In the genomic region with DNA sequence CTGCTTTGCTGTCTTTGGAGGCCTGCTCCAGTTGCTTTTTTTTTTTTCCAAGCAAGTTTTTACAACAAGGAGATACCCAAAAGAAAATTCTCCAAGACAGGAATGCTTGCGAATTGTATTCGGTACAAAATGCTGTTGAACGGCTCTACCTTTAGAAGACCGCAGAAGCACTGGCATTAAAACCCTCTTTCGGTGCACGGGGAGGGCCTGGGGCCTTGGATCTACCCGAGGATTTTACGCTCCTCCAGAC, we compare ENCODE assay signal across 1 cellular context.
TF ChIP-seq lines count a peak whose summit lies in the region.

No MANE protein-coding gene starts in this region.

TF ChIP-seq in K562, 482 proteins besides CTCF, POLR2A, EP300 and RAD21:
- TF ChIP-seq, protein P1, sequence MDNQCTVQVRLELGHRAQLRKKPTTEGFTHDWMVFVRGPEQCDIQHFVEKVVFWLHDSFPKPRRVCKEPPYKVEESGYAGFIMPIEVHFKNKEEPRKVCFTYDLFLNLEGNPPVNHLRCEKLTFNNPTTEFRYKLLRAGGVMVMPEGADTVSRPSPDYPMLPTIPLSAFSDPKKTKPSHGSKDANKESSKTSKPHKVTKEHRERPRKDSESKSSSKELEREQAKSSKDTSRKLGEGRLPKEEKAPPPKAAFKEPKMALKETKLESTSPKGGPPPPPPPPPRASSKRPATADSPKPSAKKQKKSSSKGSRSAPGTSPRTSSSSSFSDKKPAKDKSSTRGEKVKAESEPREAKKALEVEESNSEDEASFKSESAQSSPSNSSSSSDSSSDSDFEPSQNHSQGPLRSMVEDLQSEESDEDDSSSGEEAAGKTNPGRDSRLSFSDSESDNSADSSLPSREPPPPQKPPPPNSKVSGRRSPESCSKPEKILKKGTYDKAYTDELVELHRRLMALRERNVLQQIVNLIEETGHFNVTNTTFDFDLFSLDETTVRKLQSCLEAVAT (IDR thresholded peaks at IDR 0.05), result peak in 1 of 2 experiments; percentile 54; a peak in 1 of 4 replicates
- no peak for TF ChIP-seq RBM14 (IDR thresholded peaks at IDR 0.05; ENCODE audit: borderline replicate concordance, insufficient read depth, low read depth, low read length)
